In the genomic region with DNA sequence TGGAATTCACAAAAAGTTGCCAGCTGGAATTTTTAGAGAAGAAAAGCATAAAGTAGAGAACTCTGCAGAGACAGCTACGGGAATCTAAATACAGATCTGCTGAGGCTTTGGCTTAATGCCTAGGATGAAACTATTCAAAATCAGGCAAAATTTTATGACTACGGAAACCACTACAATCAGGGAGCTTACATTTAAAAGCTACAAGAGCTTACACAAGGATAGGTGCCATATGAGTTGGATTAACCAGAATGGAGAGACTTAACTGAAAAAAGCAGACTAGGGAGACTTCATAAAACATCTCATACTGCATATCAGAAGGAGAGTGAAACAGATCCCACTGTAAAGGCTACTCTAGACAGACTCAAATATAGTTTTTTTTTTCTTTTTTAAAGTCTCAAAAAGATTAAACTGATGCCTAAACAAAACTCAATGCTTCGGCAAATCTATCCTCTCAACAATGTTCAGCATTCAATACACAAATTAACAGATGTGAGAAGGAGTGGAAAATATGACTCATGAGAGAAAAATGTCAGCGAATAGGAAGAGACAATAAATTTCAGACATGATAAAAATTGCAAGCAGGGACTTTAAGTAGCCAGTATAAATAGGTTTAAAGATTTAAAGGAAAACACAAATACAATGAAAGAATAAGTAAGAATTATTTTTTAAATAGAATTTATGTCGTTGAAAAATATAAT, we compare ENCODE assay signal across 1 cellular context.
TF ChIP-seq lines count a peak whose summit lies in the region.

No MANE protein-coding gene starts in this region.

TF ChIP-seq in HCT116, 20 proteins besides CTCF, POLR2A, EP300 and RAD21 (continued from another document):
- TF ChIP-seq, protein P1, sequence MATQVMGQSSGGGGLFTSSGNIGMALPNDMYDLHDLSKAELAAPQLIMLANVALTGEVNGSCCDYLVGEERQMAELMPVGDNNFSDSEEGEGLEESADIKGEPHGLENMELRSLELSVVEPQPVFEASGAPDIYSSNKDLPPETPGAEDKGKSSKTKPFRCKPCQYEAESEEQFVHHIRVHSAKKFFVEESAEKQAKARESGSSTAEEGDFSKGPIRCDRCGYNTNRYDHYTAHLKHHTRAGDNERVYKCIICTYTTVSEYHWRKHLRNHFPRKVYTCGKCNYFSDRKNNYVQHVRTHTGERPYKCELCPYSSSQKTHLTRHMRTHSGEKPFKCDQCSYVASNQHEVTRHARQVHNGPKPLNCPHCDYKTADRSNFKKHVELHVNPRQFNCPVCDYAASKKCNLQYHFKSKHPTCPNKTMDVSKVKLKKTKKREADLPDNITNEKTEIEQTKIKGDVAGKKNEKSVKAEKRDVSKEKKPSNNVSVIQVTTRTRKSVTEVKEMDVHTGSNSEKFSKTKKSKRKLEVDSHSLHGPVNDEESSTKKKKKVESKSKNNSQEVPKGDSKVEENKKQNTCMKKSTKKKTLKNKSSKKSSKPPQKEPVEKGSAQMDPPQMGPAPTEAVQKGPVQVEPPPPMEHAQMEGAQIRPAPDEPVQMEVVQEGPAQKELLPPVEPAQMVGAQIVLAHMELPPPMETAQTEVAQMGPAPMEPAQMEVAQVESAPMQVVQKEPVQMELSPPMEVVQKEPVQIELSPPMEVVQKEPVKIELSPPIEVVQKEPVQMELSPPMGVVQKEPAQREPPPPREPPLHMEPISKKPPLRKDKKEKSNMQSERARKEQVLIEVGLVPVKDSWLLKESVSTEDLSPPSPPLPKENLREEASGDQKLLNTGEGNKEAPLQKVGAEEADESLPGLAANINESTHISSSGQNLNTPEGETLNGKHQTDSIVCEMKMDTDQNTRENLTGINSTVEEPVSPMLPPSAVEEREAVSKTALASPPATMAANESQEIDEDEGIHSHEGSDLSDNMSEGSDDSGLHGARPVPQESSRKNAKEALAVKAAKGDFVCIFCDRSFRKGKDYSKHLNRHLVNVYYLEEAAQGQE (IDR thresholded peaks at IDR 0.05; ENCODE audit: low read depth): no peak
- TF ChIP-seq, protein P2, sequence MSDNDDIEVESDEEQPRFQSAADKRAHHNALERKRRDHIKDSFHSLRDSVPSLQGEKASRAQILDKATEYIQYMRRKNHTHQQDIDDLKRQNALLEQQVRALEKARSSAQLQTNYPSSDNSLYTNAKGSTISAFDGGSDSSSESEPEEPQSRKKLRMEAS (IDR thresholded peaks at IDR 0.05): no peak
- TF ChIP-seq, protein P3, sequence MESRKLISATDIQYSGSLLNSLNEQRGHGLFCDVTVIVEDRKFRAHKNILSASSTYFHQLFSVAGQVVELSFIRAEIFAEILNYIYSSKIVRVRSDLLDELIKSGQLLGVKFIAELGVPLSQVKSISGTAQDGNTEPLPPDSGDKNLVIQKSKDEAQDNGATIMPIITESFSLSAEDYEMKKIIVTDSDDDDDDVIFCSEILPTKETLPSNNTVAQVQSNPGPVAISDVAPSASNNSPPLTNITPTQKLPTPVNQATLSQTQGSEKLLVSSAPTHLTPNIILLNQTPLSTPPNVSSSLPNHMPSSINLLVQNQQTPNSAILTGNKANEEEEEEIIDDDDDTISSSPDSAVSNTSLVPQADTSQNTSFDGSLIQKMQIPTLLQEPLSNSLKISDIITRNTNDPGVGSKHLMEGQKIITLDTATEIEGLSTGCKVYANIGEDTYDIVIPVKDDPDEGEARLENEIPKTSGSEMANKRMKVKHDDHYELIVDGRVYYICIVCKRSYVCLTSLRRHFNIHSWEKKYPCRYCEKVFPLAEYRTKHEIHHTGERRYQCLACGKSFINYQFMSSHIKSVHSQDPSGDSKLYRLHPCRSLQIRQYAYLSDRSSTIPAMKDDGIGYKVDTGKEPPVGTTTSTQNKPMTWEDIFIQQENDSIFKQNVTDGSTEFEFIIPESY (IDR thresholded peaks at IDR 0.05; ENCODE audit: extremely low read depth, insufficient replicate concordance, low read length): no peak
- TF ChIP-seq SIN3A (IDR thresholded peaks at IDR 0.05; ENCODE audit: low read depth) (no peak), YY1 (IDR thresholded peaks at IDR 0.05; ENCODE audit: extremely low read depth, insufficient replicate concordance, low read depth, low read length) (no peak), SP1 (IDR thresholded peaks at IDR 0.05; ENCODE audit: low read depth) (peak; percentile 34; the same call in 1 of the 2 replicates), POLR2AphosphoS5 (IDR thresholded peaks at IDR 0.05; ENCODE audit: low read depth, low read length) (no peak), JUND (IDR thresholded peaks at IDR 0.05) (peak; percentile 70), EZH2 (IDR thresholded peaks at IDR 0.05) (no peak), TCF7L2 (IDR thresholded peaks at IDR 0.05; ENCODE audit: borderline replicate concordance, extremely low read depth, insufficient read depth, insufficient read length) (no peak), ZNF274 (IDR thresholded peaks at IDR 0.05; ENCODE audit: low read depth, low read length) (no peak), CEBPB (IDR thresholded peaks at IDR 0.05; ENCODE audit: low read depth) (no peak), EZH2phosphoT487 (IDR thresholded peaks at IDR 0.05; ENCODE audit: borderline replicate concordance) (no peak), FOSL1 (IDR thresholded peaks at IDR 0.05; ENCODE audit: low read depth) (peak; percentile 72), ZFX (IDR thresholded peaks at IDR 0.05) (no peak), CBX3 (IDR thresholded peaks at IDR 0.05; ENCODE audit: low read depth) (peak; percentile 42; the same call in 1 of the 2 replicates)
- TF ChIP-seq, protein P4, sequence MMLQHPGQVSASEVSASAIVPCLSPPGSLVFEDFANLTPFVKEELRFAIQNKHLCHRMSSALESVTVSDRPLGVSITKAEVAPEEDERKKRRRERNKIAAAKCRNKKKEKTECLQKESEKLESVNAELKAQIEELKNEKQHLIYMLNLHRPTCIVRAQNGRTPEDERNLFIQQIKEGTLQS (IDR thresholded peaks at IDR 0.05): no peak
